In genomic region chr2:130598463-130598862, GRCh38 we compare ENCODE assay signal across 6 cellular contexts. TPM values are rescaled to one million over a fixed set of nuclear protein-coding genes. Genes with fewer than 3 reads are reported as not detected.
"Had no signal": no experiment of that assay in that cellular context is flagged by ENCODE, and none has a peak within 500 bp of the region (broad histone marks: within the 10 kb centered on the region; RNA-seq: fewer than 3 reads in every experiment).

No MANE protein-coding gene starts in this region.

RNA-seq across cellular contexts. Expression of gene CFC1, which starts 0.9 kb away (rescaled TPM):
- total RNA-seq: HT-29, LHCN-M2, MCF 10A, OCI-LY7, PC-3, SK-MEL-5 had no signal

RNA-seq across cellular contexts. Expression of gene POTEJ, which starts 12.8 kb away (rescaled TPM):
- total RNA-seq: HT-29, LHCN-M2, MCF 10A, PC-3, SK-MEL-5 had no signal
